1 cellular context compared by ENCODE assay signal in genomic region chr9:124725068-124725452, GRCh38.
TF ChIP-seq lines count a peak whose summit lies in the region.

No MANE protein-coding gene starts in this region.

TF ChIP-seq in HepG2, 621 proteins besides CTCF, POLR2A, EP300 and RAD21 (continued from another document and continues in another):
- peak; percentile 48 for TF ChIP-seq PAXIP1 (CRISPR knock-in tag; conservative IDR thresholded peaks at IDR 0.05)
- peak; percentile 63; the same call in 1 of the 2 replicates for TF ChIP-seq POGZ (CRISPR knock-in tag; IDR thresholded peaks at IDR 0.05)
- TF ChIP-seq POLR2AphosphoS2 (IDR thresholded peaks at IDR 0.05; ENCODE audit: low read depth, low read length), result no peak
- TF ChIP-seq ARID5B (CRISPR knock-in tag; IDR thresholded peaks at IDR 0.05), result peak; percentile 72; the same call in 1 of the 2 replicates
- TF ChIP-seq SMC3 (IDR thresholded peaks at IDR 0.05; ENCODE audit: low read length), result no peak
- TF ChIP-seq ZNF225 (CRISPR knock-in tag; IDR thresholded peaks at IDR 0.05), result no peak
- TF ChIP-seq PPARG (CRISPR knock-in tag; conservative IDR thresholded peaks at IDR 0.05), result peak; percentile 65
- TF ChIP-seq ETV6 (CRISPR knock-in tag; conservative IDR thresholded peaks at IDR 0.05), result no peak
- TF ChIP-seq ZNF879 (CRISPR knock-in tag; IDR thresholded peaks at IDR 0.05), result no peak
- no peak for TF ChIP-seq HBP1 (CRISPR knock-in tag; IDR thresholded peaks at IDR 0.05; ENCODE audit: low read depth)
- no peak for TF ChIP-seq SNAPC2 (CRISPR knock-in tag; IDR thresholded peaks at IDR 0.05)
- 0 out of 2 replicates have a peak, but pooled peaks have one; percentile 17 for TF ChIP-seq MED1 (CRISPR knock-in tag; IDR thresholded peaks at IDR 0.05)
- TF ChIP-seq ZSCAN25 (CRISPR knock-in tag; IDR thresholded peaks at IDR 0.05), result peak; percentile 37; the same call in 1 of the 2 replicates
- 0 out of 2 replicates have a peak, but pooled peaks have one; percentile 28 for TF ChIP-seq PITX1 (CRISPR knock-in tag; IDR thresholded peaks at IDR 0.05)
- peak; percentile 87; the same call in 1 of the 2 replicates for TF ChIP-seq RXRA (CRISPR knock-in tag; IDR thresholded peaks at IDR 0.05)
- no peak for TF ChIP-seq EEA1 (CRISPR knock-in tag; IDR thresholded peaks at IDR 0.05; ENCODE audit: borderline replicate concordance)
- TF ChIP-seq GTF2F1 (IDR thresholded peaks at IDR 0.05; ENCODE audit: low read length), result no peak
- TF ChIP-seq CENPT (CRISPR knock-in tag; IDR thresholded peaks at IDR 0.05; ENCODE audit: low read depth), result no peak
- TF ChIP-seq ZMYM4 (CRISPR knock-in tag; IDR thresholded peaks at IDR 0.05), result peak; percentile 67
- TF ChIP-seq ISL2 (CRISPR knock-in tag; IDR thresholded peaks at IDR 0.05), result peak; percentile 60; the same call in 1 of the 2 replicates
- TF ChIP-seq ZNF710 (CRISPR knock-in tag; IDR thresholded peaks at IDR 0.05; ENCODE audit: borderline replicate concordance), result peak; percentile 72; the same call in 1 of the 2 replicates
- TF ChIP-seq ZNF609 (CRISPR knock-in tag; IDR thresholded peaks at IDR 0.05; ENCODE audit: borderline replicate concordance), result 0 out of 2 replicates have a peak, but pooled peaks have one; percentile 20
- no peak for TF ChIP-seq ZBTB39 (CRISPR knock-in tag; IDR thresholded peaks at IDR 0.05)
- no peak for TF ChIP-seq RBFOX2 (IDR thresholded peaks at IDR 0.05; ENCODE audit: low read depth, low read length)
- TF ChIP-seq YEATS2 (CRISPR knock-in tag; IDR thresholded peaks at IDR 0.05; ENCODE audit: borderline replicate concordance), result no peak
- no peak for TF ChIP-seq SIN3A (IDR thresholded peaks at IDR 0.05; ENCODE audit: borderline replicate concordance, low read depth, low read length)
- peak; percentile 77; the same call in 1 of the 2 replicates for TF ChIP-seq THRA (CRISPR knock-in tag; IDR thresholded peaks at IDR 0.05; ENCODE audit: borderline replicate concordance)
- TF ChIP-seq ELF1 (CRISPR knock-in tag; IDR thresholded peaks at IDR 0.05), result peak; percentile 36; the same call in 1 of the 2 replicates
- TF ChIP-seq DNMT1 (CRISPR knock-in tag; IDR thresholded peaks at IDR 0.05), result no peak
- no peak for TF ChIP-seq ZNF746 (CRISPR knock-in tag; IDR thresholded peaks at IDR 0.05)
- no peak for TF ChIP-seq FOXP1 (IDR thresholded peaks at IDR 0.05)
- peak; percentile 55; the same call in 1 of the 2 replicates for TF ChIP-seq FOXP1 (CRISPR knock-in tag; IDR thresholded peaks at IDR 0.05)
- no peak for TF ChIP-seq GRHL1 (CRISPR knock-in tag; conservative IDR thresholded peaks at IDR 0.05)
- TF ChIP-seq TBL1XR1 (IDR thresholded peaks at IDR 0.05; ENCODE audit: borderline replicate concordance, low read length, partially characterized antibody), result peak; percentile 91
- TF ChIP-seq JUND (CRISPR knock-in tag; IDR thresholded peaks at IDR 0.05), result no peak
- no peak for TF ChIP-seq ZNF446 (CRISPR knock-in tag; IDR thresholded peaks at IDR 0.05)
